ENCODE assay signal across 17 cellular contexts in genomic region chr10:103720964-103721335, GRCh38.
"Had no signal": no experiment of that assay in that cellular context is flagged by ENCODE, and none has a peak within 500 bp of the region (broad histone marks: within the 10 kb centered on the region; RNA-seq: fewer than 3 reads in every experiment).

No MANE protein-coding gene starts in this region.

- H3K27me3 ChIP-seq: colonic mucosa, neutrophil, upper lobe of left lung had no signal

- H3K9me3 Mint-ChIP-seq: activated B cell treated with CpG ODN at 0.5 μM for 24 hours; activated CD8-positive, alpha-beta T cell treated with anti-CD3 and anti-CD28 coated beads for 36 hours; activated naive CD4-positive, alpha-beta T cell treated with anti-CD3 and anti-CD28 coated beads, Interleukin-2, amount 50 U/mL, for 24 hours; naive B cell; T-helper 2 cell treated with Interferon-gamma antibody and Interleukin-4, amounts not matched to agents 5 μg/mL and 100 μg/mL, for 36 hours had no signal

- H3K27ac Mint-ChIP-seq: activated B cell treated with CpG ODN at 0.5 μM for 24 hours; activated CD8-positive, alpha-beta T cell treated with anti-CD3 and anti-CD28 coated beads for 36 hours; activated naive CD4-positive, alpha-beta T cell treated with anti-CD3 and anti-CD28 coated beads, Interleukin-2, amount 50 U/mL, for 24 hours; naive B cell; T-helper 2 cell treated with Interferon-gamma antibody and Interleukin-4, amounts not matched to agents 5 μg/mL and 100 μg/mL, for 36 hours had no signal

- DNase-seq: activated B cell treated with CpG ODN at 0.5 μM for 24 hours; activated CD4-positive, alpha-beta T cell treated with anti-CD3 and anti-CD28 coated beads for 48 hours; activated CD8-positive, alpha-beta T cell treated with anti-CD3 and anti-CD28 coated beads for 36 hours; activated effector memory CD4-positive, alpha-beta T cell treated with anti-CD3 and anti-CD28 coated beads, Interleukin-2, amount 50 U/mL, for 16 hours; activated T-cell treated with anti-CD3 and anti-CD28 coated beads, Interleukin-2, amount 50 U/mL, for 48 hours; colonic mucosa; glutamatergic neuron; left colon; naive B cell; retina; stimulated activated CD4-positive, alpha-beta T cell treated with anti-CD3 and anti-CD28 coated beads, Interleukin-2, amount 100 ng/mL, for 48 hours; stimulated activated naive CD4-positive, alpha-beta T cell; upper lobe of left lung had no signal

- H3K9me3 ChIP-seq: colonic mucosa, neutrophil, upper lobe of left lung had no signal

- H3K36me3 ChIP-seq: colonic mucosa, neutrophil had no signal

- H3K4me3 ChIP-seq: colonic mucosa, lung, upper lobe of left lung had no signal

- H3K27me3 Mint-ChIP-seq: activated CD8-positive, alpha-beta T cell treated with anti-CD3 and anti-CD28 coated beads for 36 hours; activated naive CD4-positive, alpha-beta T cell treated with anti-CD3 and anti-CD28 coated beads, Interleukin-2, amount 50 U/mL, for 24 hours had no signal

- H3K27ac ChIP-seq: colonic mucosa, neutrophil had no signal

- H3K36me3 Mint-ChIP-seq: activated naive CD4-positive, alpha-beta T cell treated with anti-CD3 and anti-CD28 coated beads, Interleukin-2, amount 50 U/mL, for 24 hours; naive B cell had no signal

- H3K4me1 ChIP-seq: colonic mucosa had no signal

- H3K4me1 Mint-ChIP-seq: activated B cell treated with CpG ODN at 0.5 μM for 24 hours, naive B cell had no signal

- H3K4me3 Mint-ChIP-seq: activated B cell treated with CpG ODN at 0.5 μM for 24 hours; activated CD8-positive, alpha-beta T cell treated with anti-CD3 and anti-CD28 coated beads for 36 hours; activated naive CD4-positive, alpha-beta T cell treated with anti-CD3 and anti-CD28 coated beads, Interleukin-2, amount 50 U/mL, for 24 hours; naive B cell; T-helper 2 cell treated with Interferon-gamma antibody and Interleukin-4, amounts not matched to agents 5 μg/mL and 100 μg/mL, for 36 hours had no signal
